In the genomic region with DNA sequence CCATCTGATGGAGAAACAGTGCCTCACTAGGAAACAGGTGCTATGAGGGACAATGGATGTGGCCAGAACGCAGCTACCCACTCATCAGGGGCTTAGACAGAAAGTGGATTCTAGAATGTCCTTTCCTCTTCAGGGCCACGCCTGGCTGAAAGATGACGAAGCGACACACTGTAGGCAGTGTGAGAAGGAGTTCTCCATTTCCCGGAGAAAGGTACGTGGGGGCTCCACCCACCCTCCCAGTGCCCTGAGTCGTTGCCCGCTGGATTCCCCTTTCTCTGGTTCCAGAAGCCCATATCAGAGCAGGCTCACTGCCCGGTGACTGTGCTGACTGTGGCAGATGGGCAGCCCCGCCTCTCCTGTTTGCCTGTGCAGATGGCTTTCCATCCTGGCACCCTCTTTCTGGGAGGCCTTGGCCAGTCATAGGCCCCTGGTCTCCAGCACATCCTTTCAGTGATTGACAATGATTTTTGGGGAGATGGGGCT, we compare ENCODE assay signal across 11 cellular contexts. TPM values are rescaled to one million over a fixed set of nuclear protein-coding genes. Genes with fewer than 3 reads are reported as not detected.
DNase-seq lines count a peak whose midpoint lies in the region; ATAC-seq and TF ChIP-seq lines count a peak whose summit lies in the region.
"Had no signal": no experiment of that assay in that cellular context is flagged by ENCODE, and none has a peak within 500 bp of the region (broad histone marks: within the 10 kb centered on the region; RNA-seq: fewer than 3 reads in every experiment).

No MANE protein-coding gene starts in this region.

- TF ChIP-seq POLR2A in IMR-90 (IDR thresholded peaks at IDR 0.05; ENCODE audit: low read depth, low read length) (no peak; the same call in 1 of the 2 replicates), body of pancreas (IDR thresholded peaks at IDR 0.05) (no peak)

- H3K36me3 ChIP-seq in IMR-90 (ENCODE audit: control insufficient read depth, insufficient read depth, low read length) (peaks cover 66% of the 10 kb centered on the region), body of pancreas (replicated peaks in 1 of 2; ENCODE audit: insufficient read depth in 1 of 2, low read depth in 2 of 2) (peaks cover 9 to 27% of the 10 kb centered on the region in 2 donors)

- DNase-seq in IMR-90: no peak
- DNase-seq in body of pancreas: peak in 3 of 4 donors; percentile 40 to 50 (median 43)
- no peak for DNase-seq in mesothelial cell of epicardium (ENCODE audit: low spot score in 2 of 2, unreplicated experiment in 2 of 2)
- no peak for DNase-seq in endothelial cell (ENCODE audit: low spot score)
- DNase-seq: HCEC 1CT, NCI-H526 had no signal

- no peak overlapping the region for H4K5ac ChIP-seq in IMR-90 (ENCODE audit: low read depth, low read length)

- H4K8ac ChIP-seq in IMR-90 (ENCODE audit: low read depth in 2 of 2, low read length in 2 of 2): no peak overlapping the region

- peak overlapping the region; percentile 79 for H3K27ac Mint-ChIP-seq in mesothelial cell of epicardium
- H3K27ac Mint-ChIP-seq in endothelial cell (ENCODE audit: unreplicated experiment): no peak overlapping the region
- H3K27ac Mint-ChIP-seq: activated naive CD4-positive, alpha-beta T cell treated with anti-CD3 and anti-CD28 coated beads, Interleukin-2, amount 50 U/mL, for 24 hours had no signal

- WGBS in IMR-90 (ENCODE audit: extremely low coverage in 2 of 2, insufficient read length in 1 of 2), 2 experiments: 70% methylated on average over 2 of the region's 10 CpGs; no CpG with 5 or more reads in 1 of the 2 experiments
- WGBS in body of pancreas, 2 donors: 57 to 69% methylated on average over 9 to 10 of the region's 10 CpGs

- H3K9ac ChIP-seq in IMR-90 (ENCODE audit: low read depth, low read length): no peak overlapping the region

- no peak for TF ChIP-seq RAD21 in IMR-90 (IDR thresholded peaks at IDR 0.05; ENCODE audit: low read length)

- no peak overlapping the region for H3K4ac ChIP-seq in IMR-90 (ENCODE audit: low read depth, low read length)

- H3K4me2 ChIP-seq in IMR-90 (ENCODE audit: low read depth, low read length): no peak overlapping the region

- no peak overlapping the region for H2BK5ac ChIP-seq in IMR-90 (ENCODE audit: low read depth, low read length, poor library complexity, severe bottlenecking)

- ATAC-seq in IMR-90 (ENCODE audit: low read depth) (peak; percentile 2), body of pancreas (no peak), HG02642 (IDR thresholded peaks at IDR 0.05; ENCODE audit: poor library complexity, unreplicated experiment) (no peak), HG02970 (IDR thresholded peaks at IDR 0.05; ENCODE audit: low FRiP score, unreplicated experiment) (no peak), HG03442 (IDR thresholded peaks at IDR 0.05; ENCODE audit: unreplicated experiment) (no peak)

- H2AFZ ChIP-seq in IMR-90 (replicated peaks; ENCODE audit: low read length, poor library complexity): peak overlapping the region; percentile 47

- peaks cover 13 to 40% of the 10 kb centered on the region in 2 experiments; a peak in 3 of 4 replicates for H3K79me1 ChIP-seq in IMR-90 (ENCODE audit: low read depth in 1 of 2, low read length in 2 of 2)

- CTCF ChIA-PET in IMR-90 (lab: Yijun Ruan, JAX): interaction anchor here (1.0 kb wide), 1 partner anchor 9 kb away, joined by 6 read pairs; no protein-coding TSS in a partner anchor

- no peak overlapping the region for H2BK120ac ChIP-seq in IMR-90 (ENCODE audit: low read depth, low read length)

- peaks cover 8% of the 10 kb centered on the region for H3K4me1 ChIP-seq in IMR-90 (ENCODE audit: control insufficient read depth, insufficient read depth, low read length)
- no peaks in the 10 kb centered on the region for H3K4me1 ChIP-seq in body of pancreas

- H2BK15ac ChIP-seq in IMR-90 (ENCODE audit: low read depth, low read length): no peak overlapping the region

- POLR2A ChIA-PET in IMR-90 (lab: Charles Lee; ENCODE audit: unreplicated experiment): no interaction called here

- H3K9me3 Mint-ChIP-seq in mesothelial cell of epicardium (no peaks in the 10 kb centered on the region), endothelial cell (ENCODE audit: unreplicated experiment) (no peaks in the 10 kb centered on the region)
- H3K9me3 Mint-ChIP-seq: activated naive CD4-positive, alpha-beta T cell treated with anti-CD3 and anti-CD28 coated beads, Interleukin-2, amount 50 U/mL, for 24 hours had no signal

- H3K4me1 Mint-ChIP-seq in mesothelial cell of epicardium: peaks cover 9% of the 10 kb centered on the region
- H3K4me1 Mint-ChIP-seq in endothelial cell (ENCODE audit: unreplicated experiment): peaks cover 15% of the 10 kb centered on the region

- H4K20me1 ChIP-seq in IMR-90 (ENCODE audit: insufficient read depth, low read length): peaks cover 67% of the 10 kb centered on the region

- peaks cover 28% of the 10 kb centered on the region for H3K36me3 Mint-ChIP-seq in mesothelial cell of epicardium
- peaks cover 45% of the 10 kb centered on the region for H3K36me3 Mint-ChIP-seq in endothelial cell (ENCODE audit: low read depth, unreplicated experiment)

- no peak overlapping the region for H3K14ac ChIP-seq in IMR-90 (replicated peaks; ENCODE audit: low read depth, low read length)

- in situ Hi-C loops in IMR-90 (cut with MboI; ENCODE audit: low sequenced_read_pairs): no loop called here

- dilution Hi-C loops in IMR-90 (cut with HindIII; ENCODE audit: low sequenced_read_pairs, unreplicated experiment): no loop called here

- H3K4me3 Mint-ChIP-seq in mesothelial cell of epicardium (no peak overlapping the region), endothelial cell (ENCODE audit: unreplicated experiment) (no peak overlapping the region)
- H3K4me3 Mint-ChIP-seq: activated naive CD4-positive, alpha-beta T cell treated with anti-CD3 and anti-CD28 coated beads, Interleukin-2, amount 50 U/mL, for 24 hours had no signal

- H3K9me3 ChIP-seq in IMR-90 (ENCODE audit: control insufficient read depth, insufficient read depth, low read length) (no peaks in the 10 kb centered on the region), body of pancreas (no peaks in the 10 kb centered on the region)

- H3K27ac ChIP-seq in 22Rv1: peak overlapping the region; percentile 32; the same call in 1 of the 2 replicates
- H3K27ac ChIP-seq in IMR-90 (ENCODE audit: insufficient read depth, low read length): no peak overlapping the region
- H3K27ac ChIP-seq in body of pancreas: no peak overlapping the region

- H3K18ac ChIP-seq in IMR-90 (ENCODE audit: low read depth, low read length): no peak overlapping the region

- H2AK9ac ChIP-seq in IMR-90 (replicated peaks; ENCODE audit: low read depth, low read length, poor library complexity): no peak overlapping the region

- H3K56ac ChIP-seq in IMR-90 (ENCODE audit: extremely low read depth, insufficient read depth, low read length): no peak overlapping the region

- no peak overlapping the region for H4K91ac ChIP-seq in IMR-90 (ENCODE audit: insufficient read depth, low read depth, low read length)

- H3K27me3 ChIP-seq in IMR-90 (ENCODE audit: control insufficient read depth, insufficient read depth, low read length) (no peaks in the 10 kb centered on the region), body of pancreas (no peaks in the 10 kb centered on the region)

- H3K9me1 ChIP-seq in IMR-90 (ENCODE audit: insufficient read depth, low read length): peaks cover 3% of the 10 kb centered on the region; the same call in 1 of the 2 replicates

- TF ChIP-seq CTCF in 22Rv1 (IDR thresholded peaks at IDR 0.05) (no peak), IMR-90 (conservative IDR thresholded peaks at IDR 0.05; ENCODE audit: low read depth, low read length) (no peak), body of pancreas (IDR thresholded peaks at IDR 0.05) (no peak), mesothelial cell of epicardium (IDR thresholded peaks at IDR 0.05; ENCODE audit: unreplicated experiment) (no peak), endothelial cell (IDR thresholded peaks at IDR 0.05; ENCODE audit: unreplicated experiment) (no peak)

- intact Hi-C loops in IMR-90 (cut with micrococcal nuclease): no loop called here
- intact Hi-C loops in body of pancreas (cut with DNase I): no loop called here

- H3K4me3 ChIP-seq in IMR-90 (ENCODE audit: insufficient read depth, low read depth, low read length): no peak overlapping the region
- H3K4me3 ChIP-seq in body of pancreas: no peak overlapping the region

- no peak overlapping the region for H2AK5ac ChIP-seq in IMR-90 (ENCODE audit: low read depth, low read length)

- no peak overlapping the region for H3K23ac ChIP-seq in IMR-90 (ENCODE audit: low read depth, low read length)

- H2BK20ac ChIP-seq in IMR-90 (ENCODE audit: low read depth, low read length): no peak overlapping the region

- H3K27me3 Mint-ChIP-seq in mesothelial cell of epicardium (ENCODE audit: low read depth): no peaks in the 10 kb centered on the region
- H3K27me3 Mint-ChIP-seq in endothelial cell (ENCODE audit: unreplicated experiment): peaks cover 49% of the 10 kb centered on the region
- H3K27me3 Mint-ChIP-seq: activated naive CD4-positive, alpha-beta T cell treated with anti-CD3 and anti-CD28 coated beads, Interleukin-2, amount 50 U/mL, for 24 hours had no signal

- BruUV-seq in IMR-90 (replicated peaks; lab: Mats Ljungman, UMichigan): no TSS peak

TF ChIP-seq in IMR-90, 13 proteins besides CTCF, POLR2A, EP300 and RAD21 (continues in another document):
- TF ChIP-seq FOS (IDR thresholded peaks at IDR 0.05; ENCODE audit: low read depth, low read length) (no peak), MAFK (IDR thresholded peaks at IDR 0.05; ENCODE audit: low read depth, low read length) (no peak), SMC3 (IDR thresholded peaks at IDR 0.05; ENCODE audit: low read depth, low read length) (no peak), NFE2L2 (IDR thresholded peaks at IDR 0.05; ENCODE audit: low read depth, low read length) (no peak), RCOR1 (IDR thresholded peaks at IDR 0.05; ENCODE audit: insufficient replicate concordance, low read length) (no peak), MAZ (IDR thresholded peaks at IDR 0.05; ENCODE audit: borderline replicate concordance, low read depth, low read length) (no peak), BHLHE40 (IDR thresholded peaks at IDR 0.05; ENCODE audit: low read depth, low read length) (no peak), RFX5 (IDR thresholded peaks at IDR 0.05; ENCODE audit: low read depth, low read length) (no peak)

RNA-seq across cellular contexts. Expression of a gene that starts 16.0 kb away (rescaled TPM):
- total RNA-seq in IMR-90 (2012; rRNA removed) (300 and 735 TPM in 2 replicates), body of pancreas (100 to 1,000 TPM; 335 to 732 TPM), mesothelial cell of epicardium (1,105 to 1,117 TPM (median 1,115 TPM) in 3 replicates), endothelial cell (ENCODE audit: unreplicated experiment) (852 TPM)
- 230 and 288 TPM in 2 replicates for polyA plus RNA-seq in IMR-90 (2012; rRNA removed)
- 34.5 and 69.4 TPM in 2 replicates for polyA plus RNA-seq in IMR-90 (2012; cell fraction: cytosol; rRNA removed)
- polyA plus RNA-seq in IMR-90 (2012; cell fraction: nucleus; rRNA removed; ENCODE audit: low replicate concordance): 110 and 525 TPM in 2 replicates

RNA-seq across cellular contexts. Expression of a gene that starts 57.1 kb away (rescaled TPM):
- total RNA-seq in IMR-90 (2012; rRNA removed) (19.5 and 27.8 TPM in 2 replicates), body of pancreas (10 to 100 TPM; 26.2 to 38.2 TPM), mesothelial cell of epicardium (46.3 to 55.9 TPM (median 51.5 TPM) in 3 replicates), endothelial cell (ENCODE audit: unreplicated experiment) (30.5 TPM)
- 21.4 and 21.8 TPM in 2 replicates for polyA plus RNA-seq in IMR-90 (2012; rRNA removed)
- polyA plus RNA-seq in IMR-90 (2012; cell fraction: cytosol; rRNA removed): 13.6 and 15.2 TPM in 2 replicates
- polyA plus RNA-seq in IMR-90 (2012; cell fraction: nucleus; rRNA removed; ENCODE audit: low replicate concordance): 29.2 and 34.1 TPM in 2 replicates

Comparison
In these comparisons a context has a peak if more than half of its experiments do, and no peak if none do; other contexts are left out.
1. DNase-seq: peak in body of pancreas (3 of 4); none in IMR-90 (single experiment), mesothelial cell of epicardium (0 of 2) and endothelial cell (single experiment).